ENCODE assay signal across 18 cellular contexts in genomic region chr1:39346876-39347275, GRCh38.
DNase-seq lines count a peak whose midpoint lies in the region; ATAC-seq and TF ChIP-seq lines count a peak whose summit lies in the region.
"Had no signal": no experiment of that assay in that cellular context is flagged by ENCODE, and none has a peak within 500 bp of the region (broad histone marks: within the 10 kb centered on the region; RNA-seq: fewer than 3 reads in every experiment).

No MANE protein-coding gene starts in this region.

- H3K4me1 Mint-ChIP-seq in CD8-positive, alpha-beta memory T cell = peaks cover 0 to 2% (median 0%) of the 10 kb centered on the region in 3 donors
- H3K4me1 Mint-ChIP-seq in activated T-helper 17 cell treated with anti-CD3 and anti-CD28 coated beads, Interleukin-2, amount 50 U/mL, for 72 hours = no peaks in the 10 kb centered on the region
- H3K4me1 Mint-ChIP-seq in mesothelial cell of epicardium = no peaks in the 10 kb centered on the region

- 0 out of 2 replicates have a peak overlapping the region, but pooled peaks have one; percentile 22 for H3K27ac ChIP-seq in BLaER1
- no peak overlapping the region for H3K27ac ChIP-seq in CD8-positive, alpha-beta memory T cell (ENCODE audit: low read depth, low read length)
- no peak overlapping the region for H3K27ac ChIP-seq in sigmoid colon
- H3K27ac ChIP-seq: prostate gland, upper lobe of left lung had no signal

- TF ChIP-seq POLR2A in sigmoid colon (IDR thresholded peaks at IDR 0.05) = no peak

- H3K27me3 ChIP-seq in BLaER1 = no peaks in the 10 kb centered on the region
- H3K27me3 ChIP-seq in CD8-positive, alpha-beta memory T cell (ENCODE audit: insufficient read depth, low read length, poor library complexity, severe bottlenecking) = no peaks in the 10 kb centered on the region
- no peaks in the 10 kb centered on the region for H3K27me3 ChIP-seq in sigmoid colon
- H3K27me3 ChIP-seq: upper lobe of left lung had no signal

- H3K4me1 ChIP-seq in BLaER1 (no peaks in the 10 kb centered on the region), sigmoid colon (peaks cover 0 to 14% (median 2%) of the 10 kb centered on the region in 4 donors)
- H3K4me1 ChIP-seq in CD8-positive, alpha-beta memory T cell (ENCODE audit: insufficient read depth, low read length) = no peaks in the 10 kb centered on the region
- H3K4me1 ChIP-seq: HAP-1 had no signal

- TF ChIP-seq CTCF in sigmoid colon (IDR thresholded peaks at IDR 0.05) = no peak
- TF ChIP-seq CTCF in mesothelial cell of epicardium (IDR thresholded peaks at IDR 0.05; ENCODE audit: unreplicated experiment) = no peak

- POLR2A ChIA-PET in CD8-positive, alpha-beta memory T cell (lab: Charles Lee) = no interaction called here

- H3K27me3 Mint-ChIP-seq in CD8-positive, alpha-beta memory T cell = no peaks in the 10 kb centered on the region
- H3K27me3 Mint-ChIP-seq in activated T-helper 17 cell treated with anti-CD3 and anti-CD28 coated beads, Interleukin-2, amount 50 U/mL, for 72 hours = no peaks in the 10 kb centered on the region
- H3K27me3 Mint-ChIP-seq in mesothelial cell of epicardium (ENCODE audit: low read depth) = no peaks in the 10 kb centered on the region

- no peaks in the 10 kb centered on the region for H3K9me3 ChIP-seq in BLaER1
- H3K9me3 ChIP-seq in CD8-positive, alpha-beta memory T cell (ENCODE audit: low read length) = no peaks in the 10 kb centered on the region
- no peaks in the 10 kb centered on the region for H3K9me3 ChIP-seq in sigmoid colon
- H3K9me3 ChIP-seq: HAP-1, prostate gland, upper lobe of left lung had no signal

- no peak overlapping the region for H3K9ac ChIP-seq in BLaER1

- no peaks in the 10 kb centered on the region for H3K9me3 Mint-ChIP-seq in CD8-positive, alpha-beta memory T cell
- H3K9me3 Mint-ChIP-seq in activated T-helper 17 cell treated with anti-CD3 and anti-CD28 coated beads, Interleukin-2, amount 50 U/mL, for 72 hours = no peaks in the 10 kb centered on the region
- H3K9me3 Mint-ChIP-seq in mesothelial cell of epicardium = no peaks in the 10 kb centered on the region

- no peak for ATAC-seq in activated T-helper 17 cell treated with anti-CD3 and anti-CD28 coated beads, Interleukin-2, amount 50 U/mL, for 72 hours (replicated peaks)
- no peak for ATAC-seq in HG03521 (IDR thresholded peaks at IDR 0.05; ENCODE audit: unreplicated experiment)
- ATAC-seq: left cardiac atrium had no signal

- peaks cover 16 to 85% (median 36%) of the 10 kb centered on the region in 3 donors for H3K36me3 Mint-ChIP-seq in CD8-positive, alpha-beta memory T cell
- H3K36me3 Mint-ChIP-seq in activated T-helper 17 cell treated with anti-CD3 and anti-CD28 coated beads, Interleukin-2, amount 50 U/mL, for 72 hours (ENCODE audit: low read depth) = peaks cover 100% of the 10 kb centered on the region
- H3K36me3 Mint-ChIP-seq in mesothelial cell of epicardium = peaks cover 42% of the 10 kb centered on the region

- CTCF ChIA-PET in CD8-positive, alpha-beta memory T cell (lab: Charles Lee) = no interaction called here

- H3K27ac Mint-ChIP-seq in CD8-positive, alpha-beta memory T cell = peak overlapping the region in 5 of 8 donors; percentile 10 to 79 (median 33)
- peak overlapping the region; percentile 80 for H3K27ac Mint-ChIP-seq in activated T-helper 17 cell treated with anti-CD3 and anti-CD28 coated beads, Interleukin-2, amount 50 U/mL, for 72 hours
- no peak overlapping the region for H3K27ac Mint-ChIP-seq in mesothelial cell of epicardium

- 44 to 46% methylated on average over 2 of the region's 2 CpGs for WGBS in sigmoid colon, 2 donors

- no peak for DNase-seq in CD8-positive, alpha-beta memory T cell
- DNase-seq in iPS DF 19.7 (ENCODE audit: low read depth, low spot score) (peak; percentile 7), sigmoid colon (no peak), mesothelial cell of epicardium (ENCODE audit: low spot score in 2 of 2, unreplicated experiment in 2 of 2) (no peak), dermis blood vessel endothelial cell (no peak)
- DNase-seq: activated CD4-positive, alpha-beta T cell treated with anti-CD3 and anti-CD28 coated beads for 4 hours; effector CD4-positive, alpha-beta T cell; left cardiac atrium; NCI-H146; SHP77; stimulated activated naive CD4-positive, alpha-beta T cell treated with Interleukin-2 at 50 U/mL for 16 hours; T-helper 2 cell; upper lobe of left lung had no signal

- H3K4me2 ChIP-seq in BLaER1 = no peak overlapping the region

- peaks cover 13% of the 10 kb centered on the region; the same call in 1 of the 2 replicates for H4K20me1 ChIP-seq in BLaER1

- no peak overlapping the region for H3K4me3 Mint-ChIP-seq in CD8-positive, alpha-beta memory T cell
- no peak overlapping the region for H3K4me3 Mint-ChIP-seq in activated T-helper 17 cell treated with anti-CD3 and anti-CD28 coated beads, Interleukin-2, amount 50 U/mL, for 72 hours
- H3K4me3 Mint-ChIP-seq in mesothelial cell of epicardium = no peak overlapping the region

- TF ChIP-seq EP300 in sigmoid colon (IDR thresholded peaks at IDR 0.05) = no peak

- intact Hi-C loops in sigmoid colon (cut with DNase I) = no loop called here

- H3K36me3 ChIP-seq in BLaER1 (peaks cover 100% of the 10 kb centered on the region), sigmoid colon (peaks cover 11 to 92% (median 50%) of the 10 kb centered on the region in 4 donors)
- H3K36me3 ChIP-seq in CD8-positive, alpha-beta memory T cell (ENCODE audit: insufficient read depth, low read length) = peaks cover 37% of the 10 kb centered on the region

- H3K4me3 ChIP-seq in BLaER1 (no peak overlapping the region), sigmoid colon (no peak overlapping the region)
- no peak overlapping the region for H3K4me3 ChIP-seq in CD8-positive, alpha-beta memory T cell (ENCODE audit: low read length)
- H3K4me3 ChIP-seq: HAP-1, prostate gland, upper lobe of left lung had no signal
